3 cellular contexts compared by ENCODE assay signal in the genomic region with DNA sequence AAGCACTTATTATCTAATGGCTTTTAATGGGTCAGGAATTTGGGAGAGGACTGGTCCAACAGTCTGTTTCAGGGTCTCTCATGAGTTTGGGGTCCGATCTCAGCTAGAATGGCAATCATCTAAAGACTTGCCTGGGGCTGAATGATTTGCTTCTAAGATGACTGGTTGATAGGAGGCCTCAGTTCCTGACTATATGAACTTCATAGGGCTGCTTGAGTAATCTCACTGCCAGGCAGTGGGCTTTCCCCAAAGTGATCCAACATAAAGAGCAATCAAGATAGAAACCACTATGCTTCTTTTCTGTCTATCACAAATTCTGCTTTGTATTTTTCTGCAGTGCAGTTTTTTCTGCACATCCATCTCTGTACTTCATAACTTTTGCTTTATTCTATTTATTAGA.
"Had no signal": no experiment of that assay in that cellular context is flagged by ENCODE, and none has a peak within 500 bp of the region (broad histone marks: within the 10 kb centered on the region; RNA-seq: fewer than 3 reads in every experiment).

No MANE protein-coding gene starts in this region.

- DNase-seq: GDM1, GF-D8 had no signal

- ATAC-seq: GM12878 had no signal
